Comparison of ENCODE assay signal across 19 cellular contexts in the genomic region with DNA sequence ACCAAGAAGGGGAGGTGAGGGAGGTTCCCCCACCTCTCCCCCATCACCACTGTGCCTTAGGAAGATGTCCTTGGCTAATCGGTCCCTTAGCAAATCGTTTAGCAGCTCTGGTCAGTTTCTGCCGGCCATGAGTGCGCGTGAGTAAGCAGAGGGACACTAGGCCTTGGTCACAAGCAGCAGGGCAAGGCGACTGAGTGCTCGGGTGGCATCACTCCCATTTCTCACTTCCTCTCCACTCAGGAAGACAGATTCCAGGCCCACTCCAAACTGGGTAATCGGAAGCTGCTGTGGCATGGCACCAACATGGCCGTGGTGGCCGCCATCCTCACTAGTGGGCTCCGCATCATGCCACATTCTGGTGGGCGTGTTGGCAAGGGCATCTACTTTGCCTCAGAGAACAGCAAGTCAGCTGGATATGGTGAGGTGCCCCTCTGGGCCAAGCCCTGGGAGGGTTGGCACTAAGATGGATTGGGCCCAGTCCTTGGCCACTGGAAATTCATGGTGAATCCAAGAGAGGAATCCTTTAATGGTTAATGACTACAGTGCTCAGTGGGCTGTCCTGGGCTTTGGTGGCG. TPM values are rescaled to one million over a fixed set of nuclear protein-coding genes. Genes with fewer than 3 reads are reported as not detected.
"Had no signal": no experiment of that assay in that cellular context is flagged by ENCODE, and none has a peak within 500 bp of the region (broad histone marks: within the 10 kb centered on the region; RNA-seq: fewer than 3 reads in every experiment).

No MANE protein-coding gene starts in this region.

- H3K4me3 Mint-ChIP-seq: mesothelial cell of epicardium; naive thymus-derived CD8-positive, alpha-beta T cell had no signal

- H3K27me3 Mint-ChIP-seq: naive thymus-derived CD8-positive, alpha-beta T cell had no signal

- DNase-seq: activated CD4-positive, alpha-beta T cell treated with anti-CD3 and anti-CD28 coated beads for 4 hours; activated CD4-positive, alpha-beta T cell treated with anti-CD3 and anti-CD28 coated beads, Interleukin-2, amount 50 U/mL, for 48 hours; activated CD4-positive, CD25-positive, alpha-beta regulatory T cell; erythroblast; foreskin fibroblast; kidney glomerular epithelial cell; occipital lobe; stimulated activated CD4-positive, alpha-beta T cell treated with anti-CD3 and anti-CD28 coated beads, Interleukin-4, amount 100 ng/mL, for 24 hours; T-helper 1 cell; upper lobe of left lung had no signal

- ATAC-seq: activated naive CD4-positive, alpha-beta T cell treated with anti-CD3 and anti-CD28 coated beads, Interleukin-2, amount 50 U/mL, for 72 hours; left lung; naive thymus-derived CD8-positive, alpha-beta T cell; stimulated activated naive CD8-positive, alpha-beta T cell treated with anti-CD3 and anti-CD28 coated beads, Interleukin-15, Interleukin-2, amounts not matched to agents 100 U/mL and 50 U/mL, for 24 hours had no signal

- H3K27ac Mint-ChIP-seq: mesothelial cell of epicardium had no signal

- H3K4me3 ChIP-seq: left lung, SJSA1, upper lobe of left lung had no signal

- H3K9me3 Mint-ChIP-seq: activated naive CD4-positive, alpha-beta T cell treated with anti-CD3 and anti-CD28 coated beads, Interleukin-2, amount 50 U/mL, for 72 hours; mesothelial cell of epicardium; naive thymus-derived CD8-positive, alpha-beta T cell had no signal

- H3K27ac ChIP-seq: left lung, SJSA1, upper lobe of left lung had no signal

- H3K27me3 ChIP-seq: left lung, SJSA1, upper lobe of left lung had no signal

- H3K36me3 ChIP-seq: SJSA1 had no signal

- H3K9me3 ChIP-seq: left lung, SJSA1, upper lobe of left lung had no signal

- H3K36me3 Mint-ChIP-seq: mesothelial cell of epicardium; naive thymus-derived CD8-positive, alpha-beta T cell had no signal

RNA-seq across cellular contexts. Expression of a gene that starts 9.2 kb away (rescaled TPM):
- total RNA-seq: activated naive CD4-positive, alpha-beta T cell treated with anti-CD3 and anti-CD28 coated beads, Interleukin-2, amount 50 U/mL, for 72 hours; left lung; lung microvascular endothelial cell; naive thymus-derived CD8-positive, alpha-beta T cell; renal cortical epithelial cell; SJSA1; upper lobe of left lung had no signal
- polyA plus RNA-seq: fibroblast of lung; naive thymus-derived CD8-positive, alpha-beta T cell had no signal
